In the genomic region with DNA sequence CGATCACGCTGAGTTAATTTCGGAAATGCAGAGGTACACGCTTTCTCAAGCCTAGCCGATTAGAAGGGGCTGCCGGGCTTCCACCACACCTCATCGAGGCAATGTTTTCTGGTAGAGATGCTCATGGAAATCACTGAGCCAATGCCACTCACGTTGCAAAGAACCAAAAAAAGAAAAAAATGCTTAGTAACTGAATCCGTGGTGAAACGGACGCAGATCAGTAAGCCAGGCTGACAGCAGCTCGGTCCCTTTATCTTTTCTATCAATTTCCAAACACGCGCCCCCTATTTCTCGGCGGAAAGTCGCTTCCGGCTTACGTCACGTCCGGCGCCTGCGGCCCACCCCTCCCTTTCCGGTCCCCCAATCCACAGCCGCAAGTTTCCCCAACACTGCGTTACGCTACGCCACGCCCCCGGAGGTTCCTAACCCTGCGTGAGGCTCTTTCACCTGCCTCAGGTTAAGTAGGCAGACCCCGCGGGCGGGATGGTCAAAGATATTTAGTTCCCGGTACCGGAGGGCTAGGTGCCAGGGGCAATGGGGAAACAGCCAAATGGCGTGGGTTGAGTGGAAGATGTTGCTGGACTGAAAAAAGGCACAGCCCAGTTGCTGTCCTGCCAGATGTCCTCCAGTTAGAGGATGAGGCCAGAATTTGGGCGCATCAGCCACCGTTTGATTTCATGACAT, we compare ENCODE assay signal across 1 cellular context.
TF ChIP-seq lines count a peak whose summit lies in the region.

A gene with protein sequence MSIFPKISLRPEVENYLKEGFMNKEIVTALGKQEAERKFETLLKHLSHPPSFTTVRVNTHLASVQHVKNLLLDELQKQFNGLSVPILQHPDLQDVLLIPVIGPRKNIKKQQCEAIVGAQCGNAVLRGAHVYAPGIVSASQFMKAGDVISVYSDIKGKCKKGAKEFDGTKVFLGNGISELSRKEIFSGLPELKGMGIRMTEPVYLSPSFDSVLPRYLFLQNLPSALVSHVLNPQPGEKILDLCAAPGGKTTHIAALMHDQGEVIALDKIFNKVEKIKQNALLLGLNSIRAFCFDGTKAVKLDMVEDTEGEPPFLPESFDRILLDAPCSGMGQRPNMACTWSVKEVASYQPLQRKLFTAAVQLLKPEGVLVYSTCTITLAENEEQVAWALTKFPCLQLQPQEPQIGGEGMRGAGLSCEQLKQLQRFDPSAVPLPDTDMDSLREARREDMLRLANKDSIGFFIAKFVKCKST (minus strand): TSS at position 264 of the 684 bp plus-strand sequence. CDS start 384 bp downstream, outside the sequence.

TF ChIP-seq in HepG2, 621 proteins besides CTCF, POLR2A, EP300 and RAD21 (continued from another document and continues in another):
- TF ChIP-seq, protein P1, sequence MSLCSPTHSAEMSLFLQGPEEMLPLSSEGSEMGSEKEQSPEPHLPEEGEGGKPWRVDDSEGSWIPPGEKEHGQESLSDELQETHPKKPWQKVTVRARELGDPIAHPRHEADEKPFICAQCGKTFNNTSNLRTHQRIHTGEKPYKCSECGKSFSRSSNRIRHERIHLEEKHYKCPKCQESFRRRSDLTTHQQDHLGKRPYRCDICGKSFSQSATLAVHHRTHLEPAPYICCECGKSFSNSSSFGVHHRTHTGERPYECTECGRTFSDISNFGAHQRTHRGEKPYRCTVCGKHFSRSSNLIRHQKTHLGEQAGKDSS (CRISPR knock-in tag; IDR thresholded peaks at IDR 0.05; ENCODE audit: borderline replicate concordance, low read depth), result 0 out of 2 replicates have a peak, but pooled peaks have one; percentile 27
- TF ChIP-seq HOXA5 (CRISPR knock-in tag; IDR thresholded peaks at IDR 0.05) (no peak), NCOA1 (CRISPR knock-in tag; IDR thresholded peaks at IDR 0.05) (0 out of 2 replicates have a peak, but pooled peaks have one; percentile 59), ZNF724P (CRISPR knock-in tag; IDR thresholded peaks at IDR 0.05; ENCODE audit: borderline replicate concordance) (peak; percentile 84; the same call in 1 of the 2 replicates), PRPF4 (IDR thresholded peaks at IDR 0.05; ENCODE audit: low read depth, low read length, poor library complexity, severe bottlenecking) (no peak), ZNF615 (CRISPR knock-in tag; IDR thresholded peaks at IDR 0.05; ENCODE audit: borderline replicate concordance) (no peak), HDAC6 (IDR thresholded peaks at IDR 0.05; ENCODE audit: low read depth, low read length) (no peak), ZNF556 (CRISPR knock-in tag; IDR thresholded peaks at IDR 0.05; ENCODE audit: borderline replicate concordance) (peak; percentile 41; the same call in 1 of the 2 replicates), ZNF17 (CRISPR knock-in tag; IDR thresholded peaks at IDR 0.05) (no peak), SOX13 (IDR thresholded peaks at IDR 0.05) (no peak), SOX13 (CRISPR knock-in tag; conservative IDR thresholded peaks at IDR 0.05 in 1 of 2, IDR thresholded peaks at IDR 0.05 in 1 of 2) (peak in 1 of 2 experiments; percentile 29; a peak in 1 of 4 replicates), ZNF816 (CRISPR knock-in tag; IDR thresholded peaks at IDR 0.05; ENCODE audit: borderline replicate concordance) (peak; percentile 80), POGZ (CRISPR knock-in tag; IDR thresholded peaks at IDR 0.05) (peak; percentile 91), SALL1 (CRISPR knock-in tag; IDR thresholded peaks at IDR 0.05) (peak; percentile 72), MTF1 (CRISPR knock-in tag; IDR thresholded peaks at IDR 0.05) (no peak), RXRA (CRISPR knock-in tag; IDR thresholded peaks at IDR 0.05) (peak; percentile 34; the same call in 1 of the 2 replicates), SP140L (CRISPR knock-in tag; IDR thresholded peaks at IDR 0.05; ENCODE audit: borderline replicate concordance) (no peak), MTA1 (CRISPR knock-in tag; IDR thresholded peaks at IDR 0.05; ENCODE audit: borderline replicate concordance) (peak; percentile 49; the same call in 1 of the 2 replicates), SIN3A (IDR thresholded peaks at IDR 0.05; ENCODE audit: borderline replicate concordance, low read depth, low read length) (peak; percentile 98), NRL (CRISPR knock-in tag; IDR thresholded peaks at IDR 0.05; ENCODE audit: borderline replicate concordance) (peak; percentile 61; the same call in 1 of the 2 replicates), NR2F6 (IDR thresholded peaks at IDR 0.05) (no peak), NR2F6 (CRISPR knock-in tag; IDR thresholded peaks at IDR 0.05) (no peak; the same call in 1 of the 2 replicates), TARDBP (CRISPR knock-in tag; IDR thresholded peaks at IDR 0.05) (peak; percentile 60; the same call in 1 of the 2 replicates), ZNF792 (CRISPR knock-in tag; IDR thresholded peaks at IDR 0.05) (0 out of 2 replicates have a peak, but pooled peaks have one; percentile 33), ZNF510 (CRISPR knock-in tag; IDR thresholded peaks at IDR 0.05; ENCODE audit: low read depth) (no peak), GATAD2A (CRISPR knock-in tag; IDR thresholded peaks at IDR 0.05) (peak; percentile 66), SP5 (CRISPR knock-in tag; IDR thresholded peaks at IDR 0.05; ENCODE audit: borderline replicate concordance, low read depth) (peak; percentile 55; the same call in 1 of the 2 replicates), XRCC5 (optimal IDR thresholded peaks at IDR 0.05; ENCODE audit: low read length) (peak; percentile 58), SRY (CRISPR knock-in tag; IDR thresholded peaks at IDR 0.05) (peak; percentile 65; the same call in 1 of the 2 replicates), ZZZ3 (CRISPR knock-in tag; IDR thresholded peaks at IDR 0.05; ENCODE audit: borderline replicate concordance) (no peak)
- TF ChIP-seq, protein P2, sequence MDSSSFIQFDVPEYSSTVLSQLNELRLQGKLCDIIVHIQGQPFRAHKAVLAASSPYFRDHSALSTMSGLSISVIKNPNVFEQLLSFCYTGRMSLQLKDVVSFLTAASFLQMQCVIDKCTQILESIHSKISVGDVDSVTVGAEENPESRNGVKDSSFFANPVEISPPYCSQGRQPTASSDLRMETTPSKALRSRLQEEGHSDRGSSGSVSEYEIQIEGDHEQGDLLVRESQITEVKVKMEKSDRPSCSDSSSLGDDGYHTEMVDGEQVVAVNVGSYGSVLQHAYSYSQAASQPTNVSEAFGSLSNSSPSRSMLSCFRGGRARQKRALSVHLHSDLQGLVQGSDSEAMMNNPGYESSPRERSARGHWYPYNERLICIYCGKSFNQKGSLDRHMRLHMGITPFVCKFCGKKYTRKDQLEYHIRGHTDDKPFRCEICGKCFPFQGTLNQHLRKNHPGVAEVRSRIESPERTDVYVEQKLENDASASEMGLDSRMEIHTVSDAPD (CRISPR knock-in tag; IDR thresholded peaks at IDR 0.05), result 0 out of 2 replicates have a peak, but pooled peaks have one; percentile 21
- TF ChIP-seq, protein P3, sequence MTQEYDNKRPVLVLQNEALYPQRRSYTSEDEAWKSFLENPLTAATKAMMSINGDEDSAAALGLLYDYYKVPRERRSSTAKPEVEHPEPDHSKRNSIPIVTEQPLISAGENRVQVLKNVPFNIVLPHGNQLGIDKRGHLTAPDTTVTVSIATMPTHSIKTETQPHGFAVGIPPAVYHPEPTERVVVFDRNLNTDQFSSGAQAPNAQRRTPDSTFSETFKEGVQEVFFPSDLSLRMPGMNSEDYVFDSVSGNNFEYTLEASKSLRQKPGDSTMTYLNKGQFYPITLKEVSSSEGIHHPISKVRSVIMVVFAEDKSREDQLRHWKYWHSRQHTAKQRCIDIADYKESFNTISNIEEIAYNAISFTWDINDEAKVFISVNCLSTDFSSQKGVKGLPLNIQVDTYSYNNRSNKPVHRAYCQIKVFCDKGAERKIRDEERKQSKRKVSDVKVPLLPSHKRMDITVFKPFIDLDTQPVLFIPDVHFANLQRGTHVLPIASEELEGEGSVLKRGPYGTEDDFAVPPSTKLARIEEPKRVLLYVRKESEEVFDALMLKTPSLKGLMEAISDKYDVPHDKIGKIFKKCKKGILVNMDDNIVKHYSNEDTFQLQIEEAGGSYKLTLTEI (CRISPR knock-in tag; conservative IDR thresholded peaks at IDR 0.05), result no peak
- TF ChIP-seq, protein P4, sequence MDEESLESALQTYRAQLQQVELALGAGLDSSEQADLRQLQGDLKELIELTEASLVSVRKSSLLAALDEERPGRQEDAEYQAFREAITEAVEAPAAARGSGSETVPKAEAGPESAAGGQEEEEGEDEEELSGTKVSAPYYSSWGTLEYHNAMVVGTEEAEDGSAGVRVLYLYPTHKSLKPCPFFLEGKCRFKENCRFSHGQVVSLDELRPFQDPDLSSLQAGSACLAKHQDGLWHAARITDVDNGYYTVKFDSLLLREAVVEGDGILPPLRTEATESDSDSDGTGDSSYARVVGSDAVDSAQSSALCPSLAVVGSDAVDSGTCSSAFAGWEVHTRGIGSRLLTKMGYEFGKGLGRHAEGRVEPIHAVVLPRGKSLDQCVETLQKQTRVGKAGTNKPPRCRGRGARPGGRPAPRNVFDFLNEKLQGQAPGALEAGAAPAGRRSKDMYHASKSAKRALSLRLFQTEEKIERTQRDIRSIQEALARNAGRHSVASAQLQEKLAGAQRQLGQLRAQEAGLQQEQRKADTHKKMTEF (CRISPR knock-in tag; IDR thresholded peaks at IDR 0.05), result peak; percentile 50; the same call in 1 of the 2 replicates
- TF ChIP-seq, protein P5, sequence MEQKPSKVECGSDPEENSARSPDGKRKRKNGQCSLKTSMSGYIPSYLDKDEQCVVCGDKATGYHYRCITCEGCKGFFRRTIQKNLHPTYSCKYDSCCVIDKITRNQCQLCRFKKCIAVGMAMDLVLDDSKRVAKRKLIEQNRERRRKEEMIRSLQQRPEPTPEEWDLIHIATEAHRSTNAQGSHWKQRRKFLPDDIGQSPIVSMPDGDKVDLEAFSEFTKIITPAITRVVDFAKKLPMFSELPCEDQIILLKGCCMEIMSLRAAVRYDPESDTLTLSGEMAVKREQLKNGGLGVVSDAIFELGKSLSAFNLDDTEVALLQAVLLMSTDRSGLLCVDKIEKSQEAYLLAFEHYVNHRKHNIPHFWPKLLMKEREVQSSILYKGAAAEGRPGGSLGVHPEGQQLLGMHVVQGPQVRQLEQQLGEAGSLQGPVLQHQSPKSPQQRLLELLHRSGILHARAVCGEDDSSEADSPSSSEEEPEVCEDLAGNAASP (CRISPR knock-in tag; IDR thresholded peaks at IDR 0.05; ENCODE audit: borderline replicate concordance), result peak; percentile 15; the same call in 1 of the 2 replicates
- TF ChIP-seq, protein P6, sequence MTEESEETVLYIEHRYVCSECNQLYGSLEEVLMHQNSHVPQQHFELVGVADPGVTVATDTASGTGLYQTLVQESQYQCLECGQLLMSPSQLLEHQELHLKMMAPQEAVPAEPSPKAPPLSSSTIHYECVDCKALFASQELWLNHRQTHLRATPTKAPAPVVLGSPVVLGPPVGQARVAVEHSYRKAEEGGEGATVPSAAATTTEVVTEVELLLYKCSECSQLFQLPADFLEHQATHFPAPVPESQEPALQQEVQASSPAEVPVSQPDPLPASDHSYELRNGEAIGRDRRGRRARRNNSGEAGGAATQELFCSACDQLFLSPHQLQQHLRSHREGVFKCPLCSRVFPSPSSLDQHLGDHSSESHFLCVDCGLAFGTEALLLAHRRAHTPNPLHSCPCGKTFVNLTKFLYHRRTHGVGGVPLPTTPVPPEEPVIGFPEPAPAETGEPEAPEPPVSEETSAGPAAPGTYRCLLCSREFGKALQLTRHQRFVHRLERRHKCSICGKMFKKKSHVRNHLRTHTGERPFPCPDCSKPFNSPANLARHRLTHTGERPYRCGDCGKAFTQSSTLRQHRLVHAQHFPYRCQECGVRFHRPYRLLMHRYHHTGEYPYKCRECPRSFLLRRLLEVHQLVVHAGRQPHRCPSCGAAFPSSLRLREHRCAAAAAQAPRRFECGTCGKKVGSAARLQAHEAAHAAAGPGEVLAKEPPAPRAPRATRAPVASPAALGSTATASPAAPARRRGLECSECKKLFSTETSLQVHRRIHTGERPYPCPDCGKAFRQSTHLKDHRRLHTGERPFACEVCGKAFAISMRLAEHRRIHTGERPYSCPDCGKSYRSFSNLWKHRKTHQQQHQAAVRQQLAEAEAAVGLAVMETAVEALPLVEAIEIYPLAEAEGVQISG (CRISPR knock-in tag; IDR thresholded peaks at IDR 0.05), result peak; percentile 84
- TF ChIP-seq, protein P7, sequence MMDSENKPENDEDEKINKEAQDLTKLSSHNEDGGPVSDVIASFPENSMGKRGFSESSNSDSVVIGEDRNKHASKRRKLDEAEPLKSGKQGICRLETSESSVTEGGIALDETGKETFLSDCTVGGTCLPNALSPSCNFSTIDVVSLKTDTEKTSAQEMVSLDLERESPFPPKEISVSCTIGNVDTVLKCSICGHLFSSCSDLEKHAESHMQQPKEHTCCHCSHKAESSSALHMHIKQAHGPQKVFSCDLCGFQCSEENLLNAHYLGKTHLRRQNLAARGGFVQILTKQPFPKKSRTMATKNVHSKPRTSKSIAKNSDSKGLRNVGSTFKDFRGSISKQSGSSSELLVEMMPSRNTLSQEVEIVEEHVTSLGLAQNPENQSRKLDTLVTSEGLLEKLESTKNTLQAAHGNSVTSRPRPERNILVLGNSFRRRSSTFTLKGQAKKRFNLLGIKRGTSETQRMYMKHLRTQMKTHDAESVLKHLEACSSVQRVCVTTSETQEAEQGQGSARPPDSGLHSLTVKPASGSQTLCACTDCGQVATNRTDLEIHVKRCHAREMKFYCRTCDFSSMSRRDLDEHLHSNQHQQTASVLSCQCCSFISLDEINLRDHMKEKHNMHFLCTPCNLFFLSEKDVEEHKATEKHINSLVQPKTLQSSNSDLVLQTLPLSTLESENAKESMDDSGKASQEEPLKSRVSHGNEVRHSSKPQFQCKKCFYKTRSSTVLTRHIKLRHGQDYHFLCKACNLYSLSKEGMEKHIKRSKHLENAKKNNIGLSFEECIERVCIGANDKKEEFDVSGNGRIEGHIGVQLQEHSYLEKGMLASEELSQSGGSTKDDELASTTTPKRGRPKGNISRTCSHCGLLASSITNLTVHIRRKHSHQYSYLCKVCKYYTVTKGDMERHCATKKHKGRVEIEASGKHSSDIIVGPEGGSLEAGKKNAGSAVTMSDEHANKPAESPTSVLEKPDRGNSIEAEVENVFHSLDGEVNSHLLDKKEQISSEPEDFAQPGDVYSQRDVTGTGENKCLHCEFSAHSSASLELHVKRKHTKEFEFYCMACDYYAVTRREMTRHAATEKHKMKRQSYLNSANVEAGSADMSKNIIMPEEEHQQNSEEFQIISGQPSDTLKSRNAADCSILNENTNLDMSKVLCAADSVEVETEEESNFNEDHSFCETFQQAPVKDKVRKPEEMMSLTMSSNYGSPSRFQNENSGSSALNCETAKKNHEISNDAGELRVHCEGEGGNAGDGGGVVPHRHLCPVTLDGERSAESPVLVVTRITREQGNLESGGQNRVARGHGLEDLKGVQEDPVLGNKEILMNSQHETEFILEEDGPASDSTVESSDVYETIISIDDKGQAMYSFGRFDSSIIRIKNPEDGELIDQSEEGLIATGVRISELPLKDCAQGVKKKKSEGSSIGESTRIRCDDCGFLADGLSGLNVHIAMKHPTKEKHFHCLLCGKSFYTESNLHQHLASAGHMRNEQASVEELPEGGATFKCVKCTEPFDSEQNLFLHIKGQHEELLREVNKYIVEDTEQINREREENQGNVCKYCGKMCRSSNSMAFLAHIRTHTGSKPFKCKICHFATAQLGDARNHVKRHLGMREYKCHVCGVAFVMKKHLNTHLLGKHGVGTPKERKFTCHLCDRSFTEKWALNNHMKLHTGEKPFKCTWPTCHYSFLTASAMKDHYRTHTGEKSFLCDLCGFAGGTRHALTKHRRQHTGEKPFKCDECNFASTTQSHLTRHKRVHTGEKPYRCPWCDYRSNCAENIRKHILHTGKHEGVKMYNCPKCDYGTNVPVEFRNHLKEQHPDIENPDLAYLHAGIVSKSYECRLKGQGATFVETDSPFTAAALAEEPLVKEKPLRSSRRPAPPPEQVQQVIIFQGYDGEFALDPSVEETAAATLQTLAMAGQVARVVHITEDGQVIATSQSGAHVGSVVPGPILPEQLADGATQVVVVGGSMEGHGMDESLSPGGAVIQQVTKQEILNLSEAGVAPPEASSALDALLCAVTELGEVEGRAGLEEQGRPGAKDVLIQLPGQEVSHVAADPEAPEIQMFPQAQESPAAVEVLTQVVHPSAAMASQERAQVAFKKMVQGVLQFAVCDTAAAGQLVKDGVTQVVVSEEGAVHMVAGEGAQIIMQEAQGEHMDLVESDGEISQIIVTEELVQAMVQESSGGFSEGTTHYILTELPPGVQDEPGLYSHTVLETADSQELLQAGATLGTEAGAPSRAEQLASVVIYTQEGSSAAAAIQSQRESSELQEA (CRISPR knock-in tag; IDR thresholded peaks at IDR 0.05; ENCODE audit: not compliant biosample characterization), result no peak
